Comparison of ENCODE assay signal across 8 cellular contexts in the genomic region with DNA sequence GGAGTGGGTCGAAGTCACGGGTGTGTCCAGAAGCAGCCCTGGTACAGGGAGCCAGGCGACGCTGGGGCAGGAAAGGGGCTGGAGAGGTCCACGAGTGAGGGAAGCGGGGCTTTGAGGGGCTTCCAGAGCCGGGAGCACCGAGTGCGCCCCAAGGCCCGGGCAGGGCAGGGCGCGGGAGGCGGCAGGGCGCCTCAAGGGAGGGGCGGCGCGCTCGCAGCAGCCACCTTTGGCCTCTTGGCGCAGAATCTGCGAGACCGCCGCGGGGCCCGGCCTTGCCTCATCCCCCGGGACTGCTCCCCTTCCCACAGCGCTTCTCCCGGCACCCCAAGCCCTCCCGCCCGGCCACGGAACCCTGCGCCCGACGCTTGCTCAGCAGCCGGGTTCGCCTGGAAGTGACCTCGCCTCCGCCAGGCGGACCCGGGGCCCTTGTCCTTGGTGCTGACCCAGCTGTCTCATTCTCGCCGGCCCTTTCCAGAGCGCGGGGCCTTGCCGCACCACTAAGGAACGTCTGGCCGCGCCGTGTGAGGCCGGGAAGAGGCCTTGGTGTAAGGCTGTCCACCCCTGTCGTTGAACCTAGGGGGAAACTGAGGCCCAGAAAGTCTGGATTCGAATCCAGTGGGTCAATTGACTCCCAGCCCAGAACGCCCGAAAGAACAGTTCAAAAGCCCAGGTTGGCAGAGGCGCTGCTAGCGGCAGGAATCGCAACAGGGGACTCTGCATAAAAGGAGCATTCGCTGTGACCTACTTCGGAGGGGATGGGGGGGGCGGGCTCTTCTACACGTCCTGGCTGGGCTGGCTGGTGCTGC. TPM values are rescaled to one million over a fixed set of nuclear protein-coding genes. Genes with fewer than 3 reads are reported as not detected.
DNase-seq lines count a peak whose midpoint lies in the region; ATAC-seq and TF ChIP-seq lines count a peak whose summit lies in the region.

No MANE protein-coding gene starts in this region.

- H3K27me3 ChIP-seq in naive thymus-derived CD4-positive, alpha-beta T cell (ENCODE audit: control insufficient read depth in 2 of 2, insufficient read depth in 2 of 2, low read length in 2 of 2) = peaks cover 6 to 15% of the 10 kb centered on the region in 2 donors
- peaks cover 86% of the 10 kb centered on the region for H3K27me3 ChIP-seq in transverse colon

- H3K36me3 Mint-ChIP-seq in naive thymus-derived CD4-positive, alpha-beta T cell = peaks cover 0 to 9% (median 0%) of the 10 kb centered on the region in 5 donors

- H3K9me3 ChIP-seq in HEK293 (ENCODE audit: control insufficient read depth, insufficient read depth, low read depth, low read length) (no peaks in the 10 kb centered on the region), transverse colon (no peaks in the 10 kb centered on the region)
- no peaks in the 10 kb centered on the region for H3K9me3 ChIP-seq in naive thymus-derived CD4-positive, alpha-beta T cell (ENCODE audit: control insufficient read depth in 2 of 3, low read length in 3 of 3)

- CTCF ChIA-PET in HEK293 (lab: Yijun Ruan, JAX) = interaction anchor here (0.5 to 1.6 kb wide), 7 partner anchors 11 to 1820 kb away, joined by 3 to 5 read pairs (median 4); no protein-coding TSS in a partner anchor
- CTCF ChIA-PET in naive thymus-derived CD4-positive, alpha-beta T cell (lab: Charles Lee) = no interaction called here

- TF ChIP-seq CTCF in HEK293 (tag by site-specific recombination; IDR thresholded peaks at IDR 0.05) (peak; percentile 16; the same call in 1 of the 2 replicates), NB4 (IDR thresholded peaks at IDR 0.05; ENCODE audit: low read depth, low read length) (no peak), transverse colon (IDR thresholded peaks at IDR 0.05) (no peak)

- H3K4me1 ChIP-seq in HEK293 (ENCODE audit: control insufficient read depth, insufficient read depth, low read length) (peaks cover 3% of the 10 kb centered on the region; the same call in 1 of the 2 replicates), transverse colon (peaks cover 5 to 19% (median 18%) of the 10 kb centered on the region in 4 donors)
- peaks cover 4 to 10% of the 10 kb centered on the region in 2 donors for H3K4me1 ChIP-seq in naive thymus-derived CD4-positive, alpha-beta T cell (ENCODE audit: control insufficient read depth in 2 of 2, insufficient read depth in 2 of 2, low read length in 2 of 2)

- no peak for TF ChIP-seq EP300 in transverse colon (IDR thresholded peaks at IDR 0.05; ENCODE audit: low read depth)

- DNase-seq in NCI-H2196 (lab: John Stamatoyannopoulos, UW; ENCODE audit: unreplicated experiment) = peak; percentile 33
- no peak for DNase-seq in NCI-H2196 treated with DMSO at 0.1 percent for 48 hours (lab: John Stamatoyannopoulos, UW; ENCODE audit: unreplicated experiment)
- peak; percentile 35 for DNase-seq in NB4 (ENCODE audit: low read depth)
- peak; percentile 26 for DNase-seq in activated T-cell treated with anti-CD3 and anti-CD28 coated beads, Interleukin-2, amount 50 U/mL, for 1 hour
- peak; percentile 55 for DNase-seq in fibroblast of gingiva (ENCODE audit: low read depth)
- DNase-seq in naive thymus-derived CD4-positive, alpha-beta T cell = peak in 4 of 9 donors; percentile 5 to 48 (median 6)
- DNase-seq in transverse colon = peak; percentile 39

- H3K27ac ChIP-seq in HEK293 (ENCODE audit: extremely low read depth, low read depth, low read length) (no peak overlapping the region), transverse colon (no peak overlapping the region)
- H3K27ac ChIP-seq in naive thymus-derived CD4-positive, alpha-beta T cell (ENCODE audit: low read depth, low read length) = no peak overlapping the region

- POLR2A ChIA-PET in HEK293 (lab: Yijun Ruan, JAX) = interaction anchor here (0.7 kb wide), 1 partner anchor 137 kb away, joined by 3 read pairs; no protein-coding TSS in a partner anchor
- POLR2A ChIA-PET in naive thymus-derived CD4-positive, alpha-beta T cell (lab: Charles Lee) = no interaction called here

- ATAC-seq in naive thymus-derived CD4-positive, alpha-beta T cell = peak; percentile 36

- peak overlapping the region in 9 of 10 donors; percentile 33 to 76 (median 58) for H3K4me3 Mint-ChIP-seq in naive thymus-derived CD4-positive, alpha-beta T cell

- H3K4me1 Mint-ChIP-seq in naive thymus-derived CD4-positive, alpha-beta T cell = peaks cover 0 to 23% (median 13%) of the 10 kb centered on the region in 7 donors

- in situ Hi-C loops in transverse colon (cut with MboI; ENCODE audit: low pct_ligation_motif_present in 1 of 4, low pct_unique_long_range_greater_than_20kb in 1 of 4, low sequenced_read_pairs in 3 of 4) = no loop called here

- peaks cover 0 to 23% (median 8%) of the 10 kb centered on the region in 11 donors for H3K9me3 Mint-ChIP-seq in naive thymus-derived CD4-positive, alpha-beta T cell

- WGBS in transverse colon (ENCODE audit: low coverage in 1 of 2), 2 donors = 2% methylated on average over 47 of the region's 60 CpGs; no CpG with 5 or more reads in 1 of the 2 donors

- intact Hi-C loops in naive thymus-derived CD4-positive, alpha-beta T cell (cut with micrococcal nuclease) = loop anchor here in 1 of 2 donors (2.0 kb wide), 1 partner anchor 1824 kb away; no protein-coding TSS in a partner anchor
- intact Hi-C loops in transverse colon (cut with DNase I; ENCODE audit: low total_unique reads) = no loop called here

- peak overlapping the region; percentile 45 for H3K4me3 ChIP-seq in HEK293 (ENCODE audit: low read depth, low read length)
- no peak overlapping the region for H3K4me3 ChIP-seq in NB4 (ENCODE audit: low read depth, low read length)
- H3K4me3 ChIP-seq in naive thymus-derived CD4-positive, alpha-beta T cell (ENCODE audit: low read length) = no peak overlapping the region
- H3K4me3 ChIP-seq in transverse colon = peak overlapping the region in 3 of 4 donors; percentile 31 to 43 (median 36)

- H3K27me3 Mint-ChIP-seq in naive thymus-derived CD4-positive, alpha-beta T cell = peaks cover 61 to 83% (median 69%) of the 10 kb centered on the region in 5 donors

- no peak for TF ChIP-seq POLR2A in NB4 (IDR thresholded peaks at IDR 0.05; ENCODE audit: extremely low read depth, insufficient read length)
- no peak for TF ChIP-seq POLR2A in transverse colon (IDR thresholded peaks at IDR 0.05)

- no peaks in the 10 kb centered on the region for H3K36me3 ChIP-seq in HEK293 (ENCODE audit: control insufficient read depth in 2 of 2, insufficient read depth in 1 of 2, low read length in 2 of 2)
- H3K36me3 ChIP-seq in naive thymus-derived CD4-positive, alpha-beta T cell (ENCODE audit: control insufficient read depth in 2 of 3, insufficient read depth in 3 of 3, low read length in 3 of 3) = no peaks in the 10 kb centered on the region
- H3K36me3 ChIP-seq in transverse colon = no peaks in the 10 kb centered on the region

- no peak overlapping the region for H3K27ac Mint-ChIP-seq in naive thymus-derived CD4-positive, alpha-beta T cell

TF ChIP-seq in HEK293, 187 proteins besides CTCF, POLR2A, EP300 and RAD21 (continues in another document):
- TF ChIP-seq ZNF350 (tag by site-specific recombination; IDR thresholded peaks at IDR 0.05) = no peak
- no peak for TF ChIP-seq SETDB1 (IDR thresholded peaks at IDR 0.05; ENCODE audit: insufficient read length, low read length)
- TF ChIP-seq ZNF670 (tag by site-specific recombination; IDR thresholded peaks at IDR 0.05; ENCODE audit: low read depth) = no peak
- no peak for TF ChIP-seq ZNF211 (tag by site-specific recombination; IDR thresholded peaks at IDR 0.05; ENCODE audit: low read depth)
- no peak for TF ChIP-seq TRIM28 (IDR thresholded peaks at IDR 0.05; ENCODE audit: borderline replicate concordance, low read length)
- TF ChIP-seq REPIN1 (tag by site-specific recombination; IDR thresholded peaks at IDR 0.05; ENCODE audit: low read depth) = no peak
- no peak for TF ChIP-seq ZNF514 (tag by site-specific recombination; IDR thresholded peaks at IDR 0.05)
- no peak for TF ChIP-seq ZNF223 (tag by site-specific recombination; IDR thresholded peaks at IDR 0.05)
- TF ChIP-seq, protein P1, sequence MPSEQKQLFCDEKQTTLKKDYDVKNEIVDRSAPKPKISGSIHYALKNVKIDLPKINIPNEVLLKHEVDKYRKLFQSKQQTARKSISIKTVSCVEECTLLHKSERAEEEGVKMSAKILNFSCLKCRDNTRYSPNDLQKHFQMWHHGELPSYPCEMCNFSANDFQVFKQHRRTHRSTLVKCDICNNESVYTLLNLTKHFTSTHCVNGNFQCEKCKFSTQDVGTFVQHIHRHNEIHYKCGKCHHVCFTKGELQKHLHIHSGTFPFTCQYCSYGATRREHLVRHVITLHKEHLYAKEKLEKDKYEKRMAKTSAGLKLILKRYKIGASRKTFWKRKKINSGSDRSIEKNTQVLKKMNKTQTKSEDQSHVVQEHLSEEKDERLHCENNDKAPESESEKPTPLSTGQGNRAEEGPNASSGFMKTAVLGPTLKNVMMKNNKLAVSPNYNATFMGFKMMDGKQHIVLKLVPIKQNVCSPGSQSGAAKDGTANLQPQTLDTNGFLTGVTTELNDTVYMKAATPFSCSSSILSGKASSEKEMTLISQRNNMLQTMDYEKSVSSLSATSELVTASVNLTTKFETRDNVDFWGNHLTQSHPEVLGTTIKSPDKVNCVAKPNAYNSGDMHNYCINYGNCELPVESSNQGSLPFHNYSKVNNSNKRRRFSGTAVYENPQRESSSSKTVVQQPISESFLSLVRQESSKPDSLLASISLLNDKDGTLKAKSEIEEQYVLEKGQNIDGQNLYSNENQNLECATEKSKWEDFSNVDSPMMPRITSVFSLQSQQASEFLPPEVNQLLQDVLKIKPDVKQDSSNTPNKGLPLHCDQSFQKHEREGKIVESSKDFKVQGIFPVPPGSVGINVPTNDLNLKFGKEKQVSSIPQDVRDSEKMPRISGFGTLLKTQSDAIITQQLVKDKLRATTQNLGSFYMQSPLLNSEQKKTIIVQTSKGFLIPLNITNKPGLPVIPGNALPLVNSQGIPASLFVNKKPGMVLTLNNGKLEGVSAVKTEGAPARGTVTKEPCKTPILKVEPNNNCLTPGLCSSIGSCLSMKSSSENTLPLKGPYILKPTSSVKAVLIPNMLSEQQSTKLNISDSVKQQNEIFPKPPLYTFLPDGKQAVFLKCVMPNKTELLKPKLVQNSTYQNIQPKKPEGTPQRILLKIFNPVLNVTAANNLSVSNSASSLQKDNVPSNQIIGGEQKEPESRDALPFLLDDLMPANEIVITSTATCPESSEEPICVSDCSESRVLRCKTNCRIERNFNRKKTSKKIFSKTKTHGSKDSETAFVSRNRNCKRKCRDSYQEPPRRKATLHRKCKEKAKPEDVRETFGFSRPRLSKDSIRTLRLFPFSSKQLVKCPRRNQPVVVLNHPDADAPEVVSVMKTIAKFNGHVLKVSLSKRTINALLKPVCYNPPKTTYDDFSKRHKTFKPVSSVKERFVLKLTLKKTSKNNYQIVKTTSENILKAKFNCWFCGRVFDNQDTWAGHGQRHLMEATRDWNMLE (tag by site-specific recombination; conservative IDR thresholded peaks at IDR 0.05; ENCODE audit: low read depth) = no peak
- TF ChIP-seq SP2 (tag by site-specific recombination; IDR thresholded peaks at IDR 0.05) = no peak
- TF ChIP-seq ZNF776 (tag by site-specific recombination; IDR thresholded peaks at IDR 0.05; ENCODE audit: borderline replicate concordance) = no peak
- TF ChIP-seq ZNF785 (tag by site-specific recombination; IDR thresholded peaks at IDR 0.05) = no peak

RNA-seq across cellular contexts. Expression of gene DNER, which starts 0.6 kb away (rescaled TPM):
- total RNA-seq in naive thymus-derived CD4-positive, alpha-beta T cell = not detected
- not detected for polyA plus RNA-seq in naive thymus-derived CD4-positive, alpha-beta T cell
- 1 to 10 TPM; 1.9 to 4.9 (median 2.5) TPM for total RNA-seq in transverse colon

Comparison
In these comparisons a context has a peak if more than half of its experiments do, and no peak if none do; other contexts are left out.
1. H3K4me3 ChIP-seq: peak in HEK293 (single experiment) and transverse colon (3 of 4); none in NB4 (single experiment) and naive thymus-derived CD4-positive, alpha-beta T cell (single experiment).